In the genomic region with DNA sequence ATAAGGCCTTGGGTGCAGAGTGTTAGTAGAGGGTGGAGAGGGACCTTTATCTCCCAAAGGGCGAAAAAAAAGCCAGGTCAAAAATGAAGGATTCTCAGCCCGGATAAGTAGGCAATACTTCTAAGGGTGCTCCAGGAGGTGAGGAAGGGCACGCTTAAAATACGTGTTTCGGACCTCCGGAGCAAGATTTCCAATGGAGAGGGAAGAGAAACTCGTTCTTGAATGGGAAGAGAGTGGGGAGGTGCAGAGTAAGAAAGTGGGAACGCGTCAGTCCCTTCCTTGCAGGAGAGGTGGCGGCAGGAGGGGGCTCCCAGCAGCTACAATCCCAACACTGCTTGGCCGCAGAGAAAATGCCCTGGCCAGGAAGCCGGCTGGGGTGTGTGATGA, we compare ENCODE assay signal across 8 cellular contexts. TPM values are rescaled to one million over a fixed set of nuclear protein-coding genes. Genes with fewer than 3 reads are reported as not detected.
DNase-seq lines count a peak whose midpoint lies in the region; ATAC-seq and TF ChIP-seq lines count a peak whose summit lies in the region.

No MANE protein-coding gene starts in this region.

- ATAC-seq in T-helper 17 cell = no peak
- no peak for ATAC-seq in GM18498 (IDR thresholded peaks at IDR 0.05; ENCODE audit: unreplicated experiment)
- no peak for ATAC-seq in GM18505 (IDR thresholded peaks at IDR 0.05; ENCODE audit: unreplicated experiment)

- H3K4me1 ChIP-seq in left ventricle myocardium inferior (peaks cover 48% of the 10 kb centered on the region), skeletal muscle satellite cell (ENCODE audit: control insufficient read depth, insufficient read depth, low read length) (peaks cover 24% of the 10 kb centered on the region)

- peak overlapping the region; percentile 99 for H3K4me2 ChIP-seq in skeletal muscle satellite cell (ENCODE audit: low read length)

- peaks cover 36% of the 10 kb centered on the region for H3K4me1 Mint-ChIP-seq in activated CD4-positive, alpha-beta T cell treated with anti-CD3 and anti-CD28 coated beads, Interleukin-2, amount 10 ng/mL, durations not matched to agents 24 days and 14 days
- H3K4me1 Mint-ChIP-seq in T-helper 17 cell = peaks cover 43% of the 10 kb centered on the region

- peak overlapping the region; percentile 95 for H3K4me3 Mint-ChIP-seq in activated CD4-positive, alpha-beta T cell treated with anti-CD3 and anti-CD28 coated beads, Interleukin-2, amount 10 ng/mL, durations not matched to agents 24 days and 14 days
- peak overlapping the region; percentile 94 for H3K4me3 Mint-ChIP-seq in T-helper 17 cell

- peaks cover 34% of the 10 kb centered on the region for H3K36me3 ChIP-seq in left ventricle myocardium inferior
- H3K36me3 ChIP-seq in skeletal muscle satellite cell (ENCODE audit: insufficient read depth, low read length) = peaks cover 22% of the 10 kb centered on the region

- no peak for TF ChIP-seq CTCF in left ventricle myocardium inferior (IDR thresholded peaks at IDR 0.05; ENCODE audit: borderline replicate concordance)

- TF ChIP-seq POLR2A in GM18505 (IDR thresholded peaks at IDR 0.05; ENCODE audit: borderline replicate concordance, extremely low read depth, insufficient read depth, insufficient read length) = no peak

- H3K27me3 ChIP-seq in left ventricle myocardium inferior (ENCODE audit: low read depth) (no peaks in the 10 kb centered on the region), skeletal muscle satellite cell (ENCODE audit: control insufficient read depth, insufficient read depth, low read length) (peaks cover 12% of the 10 kb centered on the region)

- H3K27ac Mint-ChIP-seq in activated CD4-positive, alpha-beta T cell treated with anti-CD3 and anti-CD28 coated beads, Interleukin-2, amount 10 ng/mL, durations not matched to agents 24 days and 14 days = peak overlapping the region; percentile 93
- peak overlapping the region; percentile 96 for H3K27ac Mint-ChIP-seq in T-helper 17 cell

- DNase-seq in activated CD4-positive, alpha-beta T cell treated with anti-CD3 and anti-CD28 coated beads, Interleukin-2, amount 10 ng/mL, durations not matched to agents 24 days and 14 days = peak; percentile 58
- no peak for DNase-seq in activated CD4-positive, alpha-beta T cell treated with anti-CD3 and anti-CD28 coated beads, Interleukin-2, amount 50 U/mL, for 1 hour
- DNase-seq in T-helper 17 cell (no peak), left ventricle myocardium inferior (no peak), ureter (ENCODE audit: low spot score) (no peak)

- no peaks in the 10 kb centered on the region for H3K9me3 Mint-ChIP-seq in activated CD4-positive, alpha-beta T cell treated with anti-CD3 and anti-CD28 coated beads, Interleukin-2, amount 10 ng/mL, durations not matched to agents 24 days and 14 days

- H3K36me3 Mint-ChIP-seq in activated CD4-positive, alpha-beta T cell treated with anti-CD3 and anti-CD28 coated beads, Interleukin-2, amount 10 ng/mL, durations not matched to agents 24 days and 14 days (ENCODE audit: low read depth) = peaks cover 27% of the 10 kb centered on the region
- H3K36me3 Mint-ChIP-seq in T-helper 17 cell (ENCODE audit: low read depth) = peaks cover 5% of the 10 kb centered on the region

- H3K9me3 ChIP-seq in T-helper 17 cell (ENCODE audit: control insufficient read depth, low read length, poor library complexity, severe bottlenecking) = no peaks in the 10 kb centered on the region
- no peaks in the 10 kb centered on the region for H3K9me3 ChIP-seq in left ventricle myocardium inferior (replicated peaks)
- no peaks in the 10 kb centered on the region for H3K9me3 ChIP-seq in skeletal muscle satellite cell (replicated peaks; ENCODE audit: low read length)

- H3K27me3 Mint-ChIP-seq in activated CD4-positive, alpha-beta T cell treated with anti-CD3 and anti-CD28 coated beads, Interleukin-2, amount 10 ng/mL, durations not matched to agents 24 days and 14 days = no peaks in the 10 kb centered on the region
- no peaks in the 10 kb centered on the region for H3K27me3 Mint-ChIP-seq in T-helper 17 cell

- peak overlapping the region; percentile 84 for H3K4me3 ChIP-seq in left ventricle myocardium inferior
- peak overlapping the region; percentile 78 for H3K4me3 ChIP-seq in skeletal muscle satellite cell (ENCODE audit: low read length)

- H3K9ac ChIP-seq in skeletal muscle satellite cell (ENCODE audit: low read depth, low read length) = peak overlapping the region; percentile 96

- peak overlapping the region; percentile 86 for H3K27ac ChIP-seq in left ventricle myocardium inferior (replicated peaks)

- intact Hi-C loops in activated CD4-positive, alpha-beta T cell treated with anti-CD3 and anti-CD28 coated beads, Interleukin-2, amount 10 ng/mL, durations not matched to agents 24 days and 14 days (cut with micrococcal nuclease) = loop anchor here (2.0 to 5.0 kb wide), 2 partner anchors 100 to 594 kb away; partner anchors contain the start of gene STIL
- intact Hi-C loops in left ventricle myocardium inferior (cut with micrococcal nuclease) = no loop called here

RNA-seq across cellular contexts. Expression of gene EFCAB14, which starts 0.6 kb away (rescaled TPM):
- 63.9 and 70.4 TPM in 2 replicates for total RNA-seq in activated CD4-positive, alpha-beta T cell treated with anti-CD3 and anti-CD28 coated beads, Interleukin-2, amount 10 ng/mL, durations not matched to agents 24 days and 14 days
- total RNA-seq in T-helper 17 cell (10 to 100 TPM; 79.7 to 90.5 TPM), left ventricle myocardium inferior (59.0 TPM), ureter (196 TPM)
- 47.9 and 49.4 TPM in 2 replicates for total RNA-seq in skeletal muscle satellite cell (2012; rRNA removed)

RNA-seq across cellular contexts. Expression of gene TEX38, which starts 46.7 kb away (rescaled TPM):
- total RNA-seq in activated CD4-positive, alpha-beta T cell treated with anti-CD3 and anti-CD28 coated beads, Interleukin-2, amount 10 ng/mL, durations not matched to agents 24 days and 14 days = not detected in 2 replicates
- total RNA-seq in T-helper 17 cell (not detected), left ventricle myocardium inferior (0.22 TPM), ureter (0.39 TPM)
- total RNA-seq in skeletal muscle satellite cell (2012; rRNA removed) = not detected in 2 replicates

RNA-seq across cellular contexts. Expression of gene ATPAF1, which starts 50.2 kb away (rescaled TPM):
- 41.6 and 43.1 TPM in 2 replicates for total RNA-seq in activated CD4-positive, alpha-beta T cell treated with anti-CD3 and anti-CD28 coated beads, Interleukin-2, amount 10 ng/mL, durations not matched to agents 24 days and 14 days
- total RNA-seq in T-helper 17 cell = 10 to 100 TPM; 19.7 to 21.5 TPM
- total RNA-seq in left ventricle myocardium inferior = 235 TPM
- 30.6 and 38.3 TPM in 2 replicates for total RNA-seq in skeletal muscle satellite cell (2012; rRNA removed)
- 42.5 TPM for total RNA-seq in ureter
